In genomic region chr20:10603378-10603777, GRCh38 we compare ENCODE assay signal across 11 cellular contexts.
DNase-seq lines count a peak whose midpoint lies in the region; ATAC-seq and TF ChIP-seq lines count a peak whose summit lies in the region.
"Had no signal": no experiment of that assay in that cellular context is flagged by ENCODE, and none has a peak within 500 bp of the region (broad histone marks: within the 10 kb centered on the region; RNA-seq: fewer than 3 reads in every experiment).

No MANE protein-coding gene starts in this region.

- H3K14ac ChIP-seq in IMR-90 (replicated peaks; ENCODE audit: low read depth, low read length) = peak overlapping the region; percentile 56

- no TSS peak for BruUV-seq in IMR-90 (replicated peaks; lab: Mats Ljungman, UMichigan)

- H2AK5ac ChIP-seq in IMR-90 (ENCODE audit: low read depth, low read length) = peak overlapping the region; percentile 82

- no peak for TF ChIP-seq RAD21 in IMR-90 (IDR thresholded peaks at IDR 0.05; ENCODE audit: low read length)

- no peaks in the 10 kb centered on the region for H3K9me2 ChIP-seq in hepatocyte (replicated peaks; ENCODE audit: insufficient read depth)

- no peaks in the 10 kb centered on the region for H3K79me2 ChIP-seq in hepatocyte

- H3K9me3 Mint-ChIP-seq in activated CD8-positive, alpha-beta T cell treated with anti-CD3 and anti-CD28 coated beads for 36 hours = no peaks in the 10 kb centered on the region

- H3K27ac ChIP-seq in IMR-90 (ENCODE audit: insufficient read depth, low read length) (peak overlapping the region; percentile 62; the same call in 1 of the 2 replicates), hepatocyte (peak overlapping the region; percentile 21), skin epidermis (peak overlapping the region in 16 of 21 experiments; percentile 2 to 84 (median 50))

- H3K23ac ChIP-seq in IMR-90 (ENCODE audit: low read depth, low read length) = peak overlapping the region; percentile 33; the same call in 1 of the 2 replicates

- H3K4me2 ChIP-seq in IMR-90 (ENCODE audit: low read depth, low read length) (no peak overlapping the region), hepatocyte (no peak overlapping the region)

- H3K27me3 ChIP-seq in IMR-90 (ENCODE audit: control insufficient read depth, insufficient read depth, low read length) (no peaks in the 10 kb centered on the region), hepatocyte (no peaks in the 10 kb centered on the region)

- peak overlapping the region; percentile 40; the same call in 2 of the 3 replicates for H2BK15ac ChIP-seq in IMR-90 (ENCODE audit: low read depth, low read length)

- no peak overlapping the region for H3K9ac ChIP-seq in IMR-90 (ENCODE audit: low read depth, low read length)

- POLR2A ChIA-PET in IMR-90 (lab: Charles Lee; ENCODE audit: unreplicated experiment) = no interaction called here
- POLR2A ChIA-PET in activated CD8-positive, alpha-beta T cell treated with anti-CD3 and anti-CD28 coated beads for 36 hours (lab: Charles Lee) = no interaction called here

- H3K4me3 Mint-ChIP-seq in activated CD8-positive, alpha-beta T cell treated with anti-CD3 and anti-CD28 coated beads for 36 hours = no peak overlapping the region

- ATAC-seq in IMR-90 (ENCODE audit: low read depth) (no peak), GM19455 (IDR thresholded peaks at IDR 0.05; ENCODE audit: unreplicated experiment) (no peak), GM18909 (IDR thresholded peaks at IDR 0.05; ENCODE audit: poor library complexity, unreplicated experiment) (no peak), GM21576 (IDR thresholded peaks at IDR 0.05; ENCODE audit: unreplicated experiment) (no peak)
- peak; percentile 47 for ATAC-seq in activated CD8-positive, alpha-beta T cell treated with anti-CD3 and anti-CD28 coated beads for 36 hours

- peak overlapping the region; percentile 77 for H4K5ac ChIP-seq in IMR-90 (ENCODE audit: low read depth, low read length)

- no peaks in the 10 kb centered on the region for H3K27me3 Mint-ChIP-seq in activated CD8-positive, alpha-beta T cell treated with anti-CD3 and anti-CD28 coated beads for 36 hours

- H4K91ac ChIP-seq in IMR-90 (ENCODE audit: insufficient read depth, low read depth, low read length) = peak overlapping the region; percentile 67

- dilution Hi-C loops in IMR-90 (cut with HindIII; ENCODE audit: low sequenced_read_pairs, unreplicated experiment) = no loop called here

- WGBS in IMR-90 (ENCODE audit: extremely low coverage in 2 of 2, insufficient read length in 1 of 2), 2 experiments = no CpG with 5 or more reads among the region's 4 CpGs
- WGBS in hepatocyte (ENCODE audit: low lambda C conversion rate, missing lambda C conversion rate) = 70% methylated on average over 4 of the region's 4 CpGs

- peak overlapping the region; percentile 79 for H3K18ac ChIP-seq in IMR-90 (ENCODE audit: low read depth, low read length)

- H3K4ac ChIP-seq in IMR-90 (ENCODE audit: low read depth, low read length) = peak overlapping the region; percentile 88

- H2AK9ac ChIP-seq in IMR-90 (replicated peaks; ENCODE audit: low read depth, low read length, poor library complexity) = peak overlapping the region; percentile 69

- peaks cover 0 to 6% of the 10 kb centered on the region in 2 experiments; a peak in 1 of 4 replicates for H3K79me1 ChIP-seq in IMR-90 (ENCODE audit: low read depth in 1 of 2, low read length in 2 of 2)

- no peak overlapping the region for H3K27ac Mint-ChIP-seq in activated CD8-positive, alpha-beta T cell treated with anti-CD3 and anti-CD28 coated beads for 36 hours

- in situ Hi-C loops in IMR-90 (cut with MboI; ENCODE audit: low sequenced_read_pairs) = no loop called here

- H2AFZ ChIP-seq in IMR-90 (replicated peaks; ENCODE audit: low read length, poor library complexity) (no peak overlapping the region), hepatocyte (no peak overlapping the region)

- no peak overlapping the region for H3K56ac ChIP-seq in IMR-90 (ENCODE audit: extremely low read depth, insufficient read depth, low read length)

- H3K4me1 Mint-ChIP-seq in activated CD8-positive, alpha-beta T cell treated with anti-CD3 and anti-CD28 coated beads for 36 hours (ENCODE audit: low read depth) = peaks cover 17% of the 10 kb centered on the region

- H3K4me3 ChIP-seq in IMR-90 (ENCODE audit: insufficient read depth, low read depth, low read length) (no peak overlapping the region), hepatocyte (no peak overlapping the region), skin epidermis (no peak overlapping the region)

- H3K4me1 ChIP-seq in IMR-90 (ENCODE audit: control insufficient read depth, insufficient read depth, low read length) (peaks cover 20% of the 10 kb centered on the region), hepatocyte (ENCODE audit: insufficient read depth) (peaks cover 20% of the 10 kb centered on the region)

- peaks cover 15% of the 10 kb centered on the region for H3K9me1 ChIP-seq in IMR-90 (ENCODE audit: insufficient read depth, low read length)

- CTCF ChIA-PET in IMR-90 (lab: Yijun Ruan, JAX) = no interaction called here
- CTCF ChIA-PET in activated CD8-positive, alpha-beta T cell treated with anti-CD3 and anti-CD28 coated beads for 36 hours (lab: Charles Lee) = no interaction called here

- intact Hi-C loops in IMR-90 (cut with micrococcal nuclease) = no loop called here
- intact Hi-C loops in activated CD8-positive, alpha-beta T cell treated with anti-CD3 and anti-CD28 coated beads for 36 hours (cut with micrococcal nuclease) = no loop called here

- DNase-seq in IMR-90 (no peak), hepatocyte (ENCODE audit: low spot score) (no peak)
- DNase-seq in activated CD8-positive, alpha-beta T cell treated with anti-CD3 and anti-CD28 coated beads for 36 hours = peak; percentile 6
- DNase-seq: activated naive CD4-positive, alpha-beta T cell treated with anti-CD3 and anti-CD28 coated beads, Interleukin-2, amount 50 U/mL, for 16 hours; effector memory CD4-positive, alpha-beta T cell; NCI-H1048; NCI-H446 treated with DMSO at 0.1 percent for 48 hours had no signal

- peak overlapping the region; percentile 17 to 80; a peak in 2 of 4 replicates for H4K8ac ChIP-seq in IMR-90 (ENCODE audit: low read depth in 2 of 2, low read length in 2 of 2)

- peak overlapping the region; percentile 86 for H2BK120ac ChIP-seq in IMR-90 (ENCODE audit: low read depth, low read length)

- TF ChIP-seq CTCF in IMR-90 (conservative IDR thresholded peaks at IDR 0.05; ENCODE audit: low read depth, low read length) (no peak), hepatocyte (IDR thresholded peaks at IDR 0.05; ENCODE audit: poor library complexity) (no peak)
- TF ChIP-seq CTCF in activated CD8-positive, alpha-beta T cell treated with anti-CD3 and anti-CD28 coated beads for 36 hours (IDR thresholded peaks at IDR 0.05) = no peak

- H3K9me3 ChIP-seq in IMR-90 (ENCODE audit: control insufficient read depth, insufficient read depth, low read length) (no peaks in the 10 kb centered on the region), hepatocyte (ENCODE audit: low read depth) (no peaks in the 10 kb centered on the region)

- H2BK20ac ChIP-seq in IMR-90 (ENCODE audit: low read depth, low read length) = peak overlapping the region; percentile 80

- peaks cover 24% of the 10 kb centered on the region for H3K36me3 Mint-ChIP-seq in activated CD8-positive, alpha-beta T cell treated with anti-CD3 and anti-CD28 coated beads for 36 hours (ENCODE audit: low read depth)

- H4K20me1 ChIP-seq in IMR-90 (ENCODE audit: insufficient read depth, low read length) (no peaks in the 10 kb centered on the region), hepatocyte (ENCODE audit: insufficient read depth, poor library complexity, severe bottlenecking) (no peaks in the 10 kb centered on the region)

- H2BK5ac ChIP-seq in IMR-90 (ENCODE audit: low read depth, low read length, poor library complexity, severe bottlenecking) = peak overlapping the region; percentile 79

- no peak for TF ChIP-seq POLR2A in IMR-90 (IDR thresholded peaks at IDR 0.05; ENCODE audit: low read depth, low read length)

- H3K36me3 ChIP-seq in IMR-90 (ENCODE audit: control insufficient read depth, insufficient read depth, low read length) (no peaks in the 10 kb centered on the region), hepatocyte (replicated peaks; ENCODE audit: insufficient read depth, low read depth) (no peaks in the 10 kb centered on the region)

TF ChIP-seq in IMR-90, 13 proteins besides CTCF, POLR2A, EP300 and RAD21:
- TF ChIP-seq FOS (IDR thresholded peaks at IDR 0.05; ENCODE audit: low read depth, low read length) = no peak
- no peak for TF ChIP-seq BHLHE40 (IDR thresholded peaks at IDR 0.05; ENCODE audit: low read depth, low read length)
- no peak for TF ChIP-seq NFE2L2 (IDR thresholded peaks at IDR 0.05; ENCODE audit: low read depth, low read length)
